22 cellular contexts compared by ENCODE assay signal in genomic region chr10:73233883-73234282, GRCh38.
"Had no signal": no experiment of that assay in that cellular context is flagged by ENCODE, and none has a peak within 500 bp of the region (broad histone marks: within the 10 kb centered on the region; RNA-seq: fewer than 3 reads in every experiment).

No MANE protein-coding gene starts in this region.

- H3K27me3 Mint-ChIP-seq: stimulated activated naive B cell treated with anti-CD40 and anti-IgM and Interleukin-4, amounts not matched to agents 10 μg/mL and 1 μg/mL and 100 μg/mL, for 72 hours; stimulated activated naive CD8-positive, alpha-beta T cell treated with anti-CD3 and anti-CD28 coated beads, Interleukin-15, amount 100 ng/mL, for 72 hours had no signal

- FAIRE-seq: endometrium, frontal cortex, kidney had no signal

- H3K4me2 ChIP-seq: hepatocyte, neural progenitor cell had no signal

- H3K4me1 ChIP-seq: neural progenitor cell, right lobe of liver, testis, tibial nerve, upper lobe of right lung, vagina had no signal

- H3K9ac ChIP-seq: neural progenitor cell had no signal

- ATAC-seq: esophagus mucosa; natural killer cell; right lobe of liver; stimulated activated naive B cell treated with anti-CD40 and anti-IgM and Interleukin-4, amounts not matched to agents 10 μg/mL and 1 μg/mL and 100 μg/mL, for 72 hours; stimulated activated naive CD8-positive, alpha-beta T cell treated with anti-CD3 and anti-CD28 coated beads, Interleukin-15, amount 100 ng/mL, for 72 hours; upper lobe of right lung had no signal

- H3K27ac Mint-ChIP-seq: neural progenitor cell had no signal

- H3K4me3 Mint-ChIP-seq: natural killer cell; neural progenitor cell; stimulated activated naive B cell treated with anti-CD40 and anti-IgM and Interleukin-4, amounts not matched to agents 10 μg/mL and 1 μg/mL and 100 μg/mL, for 72 hours; stimulated activated naive CD8-positive, alpha-beta T cell treated with anti-CD3 and anti-CD28 coated beads, Interleukin-15, amount 100 ng/mL, for 72 hours had no signal

- H3K9me3 Mint-ChIP-seq: natural killer cell; neural progenitor cell; stimulated activated naive B cell treated with anti-CD40 and anti-IgM and Interleukin-4, amounts not matched to agents 10 μg/mL and 1 μg/mL and 100 μg/mL, for 72 hours; stimulated activated naive CD8-positive, alpha-beta T cell treated with anti-CD3 and anti-CD28 coated beads, Interleukin-15, amount 100 ng/mL, for 72 hours had no signal

- H3K27me3 ChIP-seq: hepatocyte, neural progenitor cell, ovary, right lobe of liver, testis, tibial nerve, upper lobe of right lung, vagina had no signal

- H3K36me3 ChIP-seq: ovary had no signal

- H3K4me1 Mint-ChIP-seq: natural killer cell; neural progenitor cell; stimulated activated naive CD8-positive, alpha-beta T cell treated with anti-CD3 and anti-CD28 coated beads, Interleukin-15, amount 100 ng/mL, for 72 hours had no signal

- H3K9me3 ChIP-seq: ovary, right lobe of liver, testis, tibial nerve, upper lobe of right lung, vagina had no signal

- H3K4me3 ChIP-seq: hepatocyte, neural progenitor cell, ovary, right lobe of liver, skin epidermis, testis, tibial nerve, upper lobe of right lung, vagina had no signal

- H3K27ac ChIP-seq: hepatocyte, neural progenitor cell, ovary, right lobe of liver, skin epidermis, testis, tibial nerve, upper lobe of right lung, vagina had no signal

- H2AFZ ChIP-seq: hepatocyte, neural progenitor cell had no signal

- DNase-seq: effector memory CD4-positive, alpha-beta T cell; glutamatergic neuron; kidney; left cardiac atrium; natural killer cell; nucleus accumbens; ovary; right lobe of liver; stimulated activated CD4-positive, alpha-beta T cell treated with anti-CD3 and anti-CD28 coated beads, Interleukin-2, amount 100 ng/mL, for 24 hours; stimulated activated CD4-positive, alpha-beta T cell treated with anti-CD3 and anti-CD28 coated beads, Interleukin-4, amount 100 ng/mL, for 4 hours; stimulated activated naive B cell treated with anti-CD40 and anti-IgM and Interleukin-4, amounts not matched to agents 10 μg/mL and 1 μg/mL and 100 μg/mL, for 72 hours; stimulated activated naive CD8-positive, alpha-beta T cell treated with anti-CD3 and anti-CD28 coated beads, Interleukin-15, amount 100 ng/mL, for 72 hours; testis; upper lobe of right lung had no signal
